In the genomic region with DNA sequence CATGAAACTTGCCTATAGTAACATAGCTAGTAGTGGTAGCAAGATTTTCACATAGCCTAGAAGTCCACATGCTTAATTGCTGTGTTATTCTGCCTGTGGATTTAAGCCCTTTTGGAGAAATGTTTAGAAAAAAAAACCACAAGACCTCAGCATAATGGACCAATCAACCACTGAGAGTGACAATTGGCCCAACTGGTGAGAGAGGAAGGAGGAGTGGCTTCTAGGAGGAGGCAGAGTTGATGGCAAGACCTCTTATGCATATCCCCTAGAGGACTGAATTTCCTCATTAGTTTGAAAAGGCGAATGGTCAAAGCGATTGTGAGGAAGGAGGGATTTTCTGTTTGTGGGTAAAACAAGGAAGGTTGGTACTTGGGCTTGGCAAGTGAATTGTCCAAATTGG, we compare ENCODE assay signal across 1 cellular context.
TF ChIP-seq lines count a peak whose summit lies in the region.

No MANE protein-coding gene starts in this region.

TF ChIP-seq in H1, 55 proteins besides CTCF, POLR2A, EP300 and RAD21:
- TF ChIP-seq JUN (IDR thresholded peaks at IDR 0.05; ENCODE audit: low read depth, low read length): no peak
- TF ChIP-seq, protein P1, sequence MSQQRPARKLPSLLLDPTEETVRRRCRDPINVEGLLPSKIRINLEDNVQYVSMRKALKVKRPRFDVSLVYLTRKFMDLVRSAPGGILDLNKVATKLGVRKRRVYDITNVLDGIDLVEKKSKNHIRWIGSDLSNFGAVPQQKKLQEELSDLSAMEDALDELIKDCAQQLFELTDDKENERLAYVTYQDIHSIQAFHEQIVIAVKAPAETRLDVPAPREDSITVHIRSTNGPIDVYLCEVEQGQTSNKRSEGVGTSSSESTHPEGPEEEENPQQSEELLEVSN (IDR thresholded peaks at IDR 0.05): no peak
- no peak for TF ChIP-seq PHF8 (conservative IDR thresholded peaks at IDR 0.05; ENCODE audit: low read depth, low read length)
- no peak for TF ChIP-seq BCL11A (IDR thresholded peaks at IDR 0.05; ENCODE audit: low read depth in 2 of 2, low read length in 2 of 2)
- TF ChIP-seq TCF12 (IDR thresholded peaks at IDR 0.05; ENCODE audit: low read depth, low read length): no peak
- no peak for TF ChIP-seq TBP (IDR thresholded peaks at IDR 0.05; ENCODE audit: low read depth, low read length)
- no peak for TF ChIP-seq MAFK (IDR thresholded peaks at IDR 0.05; ENCODE audit: low read depth, low read length)
- no peak for TF ChIP-seq ZNF274 (IDR thresholded peaks at IDR 0.05; ENCODE audit: borderline replicate concordance, extremely low read depth, low read length)
- no peak for TF ChIP-seq SP4 (IDR thresholded peaks at IDR 0.05; ENCODE audit: low read length)
- TF ChIP-seq SUZ12 (IDR thresholded peaks at IDR 0.05; ENCODE audit: low read length): no peak
- no peak for TF ChIP-seq CBX8 (IDR thresholded peaks at IDR 0.05; ENCODE audit: borderline replicate concordance, low read depth, low read length)
- no peak for TF ChIP-seq EZH2 (IDR thresholded peaks at IDR 0.05; ENCODE audit: low read depth, low read length, severe bottlenecking)
- TF ChIP-seq FOSL1 (IDR thresholded peaks at IDR 0.05; ENCODE audit: insufficient read depth, low read depth, low read length): no peak
- TF ChIP-seq SIRT6 (IDR thresholded peaks at IDR 0.05; ENCODE audit: low read length): no peak
- no peak for TF ChIP-seq CTBP2 (IDR thresholded peaks at IDR 0.05; ENCODE audit: borderline replicate concordance, insufficient read depth, insufficient read length, low read length)
- TF ChIP-seq RXRA (IDR thresholded peaks at IDR 0.05; ENCODE audit: insufficient read depth, low read depth, low read length): no peak
- TF ChIP-seq SIN3A (conservative IDR thresholded peaks at IDR 0.05 in 1 of 2, IDR thresholded peaks at IDR 0.05 in 1 of 2; ENCODE audit: low read depth in 1 of 2, low read length in 2 of 2): no peak
